Comparison of ENCODE assay signal across 28 cellular contexts in the genomic region with DNA sequence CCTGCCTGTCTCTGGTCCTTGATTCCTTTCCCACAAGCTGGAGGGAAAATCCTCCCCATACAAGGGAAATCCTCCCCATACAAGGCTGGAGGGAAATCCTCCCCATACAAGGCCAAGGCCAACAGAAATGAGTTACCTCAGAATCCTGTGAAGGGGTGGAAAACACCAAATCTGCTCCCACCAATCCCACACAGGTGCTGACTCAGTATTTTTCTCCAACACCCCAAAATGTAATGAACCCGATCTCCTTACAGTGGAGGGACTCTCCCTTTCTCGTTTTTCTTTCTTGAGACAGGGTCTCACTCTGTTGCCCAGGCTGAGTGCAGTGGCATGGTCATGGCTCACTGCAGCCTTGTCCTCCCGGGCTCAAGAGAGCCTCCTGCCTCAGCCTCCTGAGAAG. TPM values are rescaled to one million over a fixed set of nuclear protein-coding genes. Genes with fewer than 3 reads are reported as not detected.
DNase-seq lines count a peak whose midpoint lies in the region; ATAC-seq and TF ChIP-seq lines count a peak whose summit lies in the region.
"Had no signal": no experiment of that assay in that cellular context is flagged by ENCODE, and none has a peak within 500 bp of the region (broad histone marks: within the 10 kb centered on the region; RNA-seq: fewer than 3 reads in every experiment).

No MANE protein-coding gene starts in this region.

- H3K27me3 Mint-ChIP-seq in stimulated activated naive CD8-positive, alpha-beta T cell treated with anti-CD3 and anti-CD28 coated beads, Interleukin-15, Interleukin-2, amounts not matched to agents 100 ng/mL and 50 ng/mL, for 24 hours = no peaks in the 10 kb centered on the region
- no peaks in the 10 kb centered on the region for H3K27me3 Mint-ChIP-seq in activated naive CD8-positive, alpha-beta T cell treated with anti-CD3 and anti-CD28 coated beads, Interleukin-2, amount 50 U/mL, for 24 hours

- H3K27ac Mint-ChIP-seq in stimulated activated naive CD8-positive, alpha-beta T cell treated with anti-CD3 and anti-CD28 coated beads, Interleukin-15, Interleukin-2, amounts not matched to agents 100 ng/mL and 50 ng/mL, for 24 hours = peak overlapping the region; percentile 82
- H3K27ac Mint-ChIP-seq in activated naive CD8-positive, alpha-beta T cell treated with anti-CD3 and anti-CD28 coated beads, Interleukin-2, amount 50 U/mL, for 24 hours = peak overlapping the region; percentile 73

- peaks cover 96% of the 10 kb centered on the region for H4K20me1 ChIP-seq in Loucy (ENCODE audit: insufficient read depth, low read length, poor library complexity, severe bottlenecking)

- peaks cover 92% of the 10 kb centered on the region for H3K36me3 Mint-ChIP-seq in stimulated activated naive CD8-positive, alpha-beta T cell treated with anti-CD3 and anti-CD28 coated beads, Interleukin-15, Interleukin-2, amounts not matched to agents 100 ng/mL and 50 ng/mL, for 24 hours (ENCODE audit: low read depth)
- peaks cover 90% of the 10 kb centered on the region for H3K36me3 Mint-ChIP-seq in activated naive CD8-positive, alpha-beta T cell treated with anti-CD3 and anti-CD28 coated beads, Interleukin-2, amount 50 U/mL, for 24 hours (ENCODE audit: low read depth)

- peak overlapping the region; percentile 57 for H3K4me3 Mint-ChIP-seq in stimulated activated naive CD8-positive, alpha-beta T cell treated with anti-CD3 and anti-CD28 coated beads, Interleukin-15, Interleukin-2, amounts not matched to agents 100 ng/mL and 50 ng/mL, for 24 hours
- H3K4me3 Mint-ChIP-seq in activated naive CD8-positive, alpha-beta T cell treated with anti-CD3 and anti-CD28 coated beads, Interleukin-2, amount 50 U/mL, for 24 hours = peak overlapping the region; percentile 59

- H3K9me3 Mint-ChIP-seq in stimulated activated naive CD8-positive, alpha-beta T cell treated with anti-CD3 and anti-CD28 coated beads, Interleukin-15, Interleukin-2, amounts not matched to agents 100 ng/mL and 50 ng/mL, for 24 hours = no peaks in the 10 kb centered on the region
- H3K9me3 Mint-ChIP-seq in activated naive CD8-positive, alpha-beta T cell treated with anti-CD3 and anti-CD28 coated beads, Interleukin-2, amount 50 U/mL, for 24 hours = no peaks in the 10 kb centered on the region

- TF ChIP-seq CTCF in Loucy (conservative IDR thresholded peaks at IDR 0.05; ENCODE audit: low read length) = no peak

- H2AFZ ChIP-seq in Loucy (ENCODE audit: low read length) = no peak overlapping the region
- H2AFZ ChIP-seq: parathyroid adenoma had no signal

- H3K4me1 ChIP-seq in Loucy (ENCODE audit: insufficient read depth, low read length, poor library complexity, severe bottlenecking) = peaks cover 49% of the 10 kb centered on the region
- H3K4me1 ChIP-seq: parathyroid adenoma had no signal

- peaks cover 89% of the 10 kb centered on the region for H3K4me1 Mint-ChIP-seq in stimulated activated naive CD8-positive, alpha-beta T cell treated with anti-CD3 and anti-CD28 coated beads, Interleukin-15, Interleukin-2, amounts not matched to agents 100 ng/mL and 50 ng/mL, for 24 hours (ENCODE audit: low read depth)
- H3K4me1 Mint-ChIP-seq in activated naive CD8-positive, alpha-beta T cell treated with anti-CD3 and anti-CD28 coated beads, Interleukin-2, amount 50 U/mL, for 24 hours = peaks cover 81% of the 10 kb centered on the region

- peak overlapping the region; percentile 45 for H3K4me2 ChIP-seq in Loucy (ENCODE audit: low read depth, low read length, poor library complexity, severe bottlenecking)

- no peak overlapping the region for H3K4me3 ChIP-seq in Loucy (ENCODE audit: low read length, poor library complexity, severe bottlenecking)
- H3K4me3 ChIP-seq: cardiac muscle cell, colonic mucosa, lower lobe of right lung, right atrium auricular region, testis had no signal

- intact Hi-C loops in left cardiac atrium (cut with DNase I) = no loop called here

- no peaks in the 10 kb centered on the region for H3K27me3 ChIP-seq in Loucy (ENCODE audit: insufficient read depth, low read length, poor library complexity, severe bottlenecking)
- H3K27me3 ChIP-seq: cardiac muscle cell, colonic mucosa, right atrium auricular region, testis had no signal

- no peaks in the 10 kb centered on the region for H3K9me2 ChIP-seq in Loucy (replicated peaks; ENCODE audit: low read depth, low read length)

- no peak for ATAC-seq in stimulated activated naive CD8-positive, alpha-beta T cell treated with anti-CD3 and anti-CD28 coated beads, Interleukin-15, Interleukin-2, amounts not matched to agents 100 U/mL and 50 U/mL, for 24 hours
- no peak for ATAC-seq in activated naive CD8-positive, alpha-beta T cell treated with anti-CD3 and anti-CD28 coated beads, Interleukin-2, amount 50 U/mL, for 24 hours
- ATAC-seq in esophagus mucosa = no peak
- ATAC-seq in left cardiac atrium = no peak
- ATAC-seq: lower lobe of right lung, Panc1 had no signal

- H3F3A ChIP-seq in Loucy (ENCODE audit: low read depth) = no peaks in the 10 kb centered on the region

- no peak for DNase-seq in stimulated activated naive CD8-positive, alpha-beta T cell treated with anti-CD3 and anti-CD28 coated beads, Interleukin-15, Interleukin-2, amounts not matched to agents 100 U/mL and 50 U/mL, for 24 hours
- DNase-seq in activated naive CD8-positive, alpha-beta T cell treated with anti-CD3 and anti-CD28 coated beads, Interleukin-2, amount 50 U/mL, for 24 hours = no peak
- DNase-seq in islet precursor cell (no peak), left cardiac atrium (no peak)
- DNase-seq: activated CD4-positive, alpha-beta T cell treated with anti-CD3 and anti-CD28 coated beads, Interleukin-2, amount 50 U/mL, for 4 hours; activated CD4-positive, CD25-positive, alpha-beta regulatory T cell; aorta; C1 segment of cervical spinal cord; Calu3; colonic mucosa; DMS79 treated with DMSO at 0.1 percent for 48 hours; effector memory CD4-positive, alpha-beta T cell; foreskin fibroblast; HCEC 1CT; head of caudate nucleus; lower lobe of right lung; NCI-H1092 treated with DMSO at 0.1 percent for 48 hours; NCI-H187 treated with DMSO at 0.1 percent for 48 hours; NCI-H526 treated with DMSO at 0.1 percent for 48 hours; stimulated activated CD4-positive, alpha-beta T cell treated with anti-CD3 and anti-CD28 coated beads, Interleukin-2, amount 100 ng/mL, for 24 hours; testis had no signal

- peaks cover 98% of the 10 kb centered on the region for H3K79me2 ChIP-seq in Loucy (ENCODE audit: insufficient read depth, low read length)

- H3K9ac ChIP-seq in Loucy (ENCODE audit: low read depth, low read length, poor library complexity, severe bottlenecking) = no peak overlapping the region
- H3K9ac ChIP-seq: parathyroid adenoma had no signal

- H3K9me3 ChIP-seq in Loucy (ENCODE audit: insufficient read depth, low read depth, low read length) = no peaks in the 10 kb centered on the region
- H3K9me3 ChIP-seq: colonic mucosa, lower lobe of right lung, right atrium auricular region, testis had no signal

- H3K36me3 ChIP-seq in Loucy (ENCODE audit: insufficient read depth, low read length) = peaks cover 86% of the 10 kb centered on the region

RNA-seq across cellular contexts. Expression of a gene that starts 6.3 kb away (rescaled TPM):
- total RNA-seq in esophagus mucosa (32.2 TPM), left cardiac atrium (10 to 100 TPM in 1 of 2 donors, 1 to 10 TPM in 1; 7.9 to 35.0 TPM)

RNA-seq across cellular contexts. Expression of a gene that starts 43.8 kb away (rescaled TPM):
- total RNA-seq in esophagus mucosa (19.8 TPM), left cardiac atrium (10 to 100 TPM; 19.5 to 27.2 TPM)
